In genomic region chr7:104958278-104958903, GRCh38 we compare ENCODE assay signal across 13 cellular contexts. TPM values are rescaled to one million over a fixed set of nuclear protein-coding genes. Genes with fewer than 3 reads are reported as not detected.
DNase-seq lines count a peak whose midpoint lies in the region; ATAC-seq and TF ChIP-seq lines count a peak whose summit lies in the region.
"Had no signal": no experiment of that assay in that cellular context is flagged by ENCODE, and none has a peak within 500 bp of the region (broad histone marks: within the 10 kb centered on the region; RNA-seq: fewer than 3 reads in every experiment).

No MANE protein-coding gene starts in this region.

- H3K9me3 ChIP-seq in AG04450 (ENCODE audit: control insufficient read depth, insufficient read depth, low read length) (no peaks in the 10 kb centered on the region), MG63 (no peaks in the 10 kb centered on the region), esophagus muscularis mucosa (no peaks in the 10 kb centered on the region), muscle layer of duodenum (ENCODE audit: control insufficient read depth in 1 of 2, low read length in 2 of 2) (no peaks in the 10 kb centered on the region)
- H3K9me3 ChIP-seq in effector memory CD4-positive, alpha-beta T cell (ENCODE audit: control insufficient read depth, low read length): no peaks in the 10 kb centered on the region
- H3K9me3 ChIP-seq: ovary had no signal

- TF ChIP-seq EP300 in esophagus muscularis mucosa (IDR thresholded peaks at IDR 0.05): no peak

- TF ChIP-seq CTCF in AG04450 (IDR thresholded peaks at IDR 0.05; ENCODE audit: low read depth, low read length) (no peak), esophagus muscularis mucosa (IDR thresholded peaks at IDR 0.05) (no peak), brain microvascular endothelial cell (IDR thresholded peaks at IDR 0.05; ENCODE audit: low read depth, low read length, missing control alignments) (no peak)

- POLR2A ChIA-PET in AG04450 (lab: Yijun Ruan, JAX): interaction anchor here (0.5 to 1.3 kb wide), 3 partner anchors 11 to 14 kb away, joined by 3 to 4 read pairs (median 3); no protein-coding TSS in a partner anchor

- H3K27me3 ChIP-seq in AG04450 (ENCODE audit: control insufficient read depth, insufficient read depth, low read length) (no peaks in the 10 kb centered on the region), MG63 (no peaks in the 10 kb centered on the region), esophagus muscularis mucosa (no peaks in the 10 kb centered on the region), muscle layer of duodenum (ENCODE audit: low read depth, low read length) (no peaks in the 10 kb centered on the region), brain microvascular endothelial cell (replicated peaks) (no peaks in the 10 kb centered on the region)
- H3K27me3 ChIP-seq in effector memory CD4-positive, alpha-beta T cell (replicated peaks; ENCODE audit: control insufficient read depth, insufficient read depth, low read length, poor library complexity, severe bottlenecking): no peaks in the 10 kb centered on the region
- H3K27me3 ChIP-seq: ovary had no signal

- intact Hi-C loops in esophagus muscularis mucosa (cut with DNase I): no loop called here

- no peak for ATAC-seq in HG02759 (IDR thresholded peaks at IDR 0.05; ENCODE audit: unreplicated experiment)
- ATAC-seq: HepG2 had no signal

- H3K27ac ChIP-seq in AG04450 (ENCODE audit: low read depth, low read length) (peak overlapping the region; percentile 79), esophagus muscularis mucosa (replicated peaks in 1 of 4) (peak overlapping the region; percentile 71 to 79 (median 74)), muscle layer of duodenum (ENCODE audit: low read length) (peak overlapping the region; percentile 20), brain microvascular endothelial cell (no peak overlapping the region)
- H3K27ac ChIP-seq in effector memory CD4-positive, alpha-beta T cell (ENCODE audit: insufficient read depth, low read length, poor library complexity, severe bottlenecking): no peak overlapping the region
- H3K27ac ChIP-seq: ovary had no signal

- no peak for TF ChIP-seq POLR2A in esophagus muscularis mucosa (IDR thresholded peaks at IDR 0.05; ENCODE audit: low read depth)

- in situ Hi-C loops in brain microvascular endothelial cell (cut with HindIII; ENCODE audit: low pct_ligation_motif_present, low sequenced_read_pairs): no loop called here

- no peak overlapping the region for H3K4me3 ChIP-seq in AG04450 (ENCODE audit: low read depth, low read length)
- no peak overlapping the region for H3K4me3 ChIP-seq in MG63
- H3K4me3 ChIP-seq in esophagus muscularis mucosa: no peak overlapping the region
- no peak overlapping the region for H3K4me3 ChIP-seq in muscle layer of duodenum (ENCODE audit: low read depth in 1 of 2, low read length in 2 of 2)
- no peak overlapping the region for H3K4me3 ChIP-seq in brain microvascular endothelial cell (ENCODE audit: low read depth, low read length)
- H3K4me3 ChIP-seq in effector memory CD4-positive, alpha-beta T cell (ENCODE audit: insufficient read depth, low read depth, low read length, poor library complexity, severe bottlenecking): no peak overlapping the region
- H3K4me3 ChIP-seq: ovary had no signal

- CTCF ChIA-PET in AG04450 (lab: Charles Lee): interaction anchor here (1.6 kb wide), 1 partner anchor 23 kb away, joined by 7 read pairs; no protein-coding TSS in a partner anchor

- no peaks in the 10 kb centered on the region for H3K36me3 ChIP-seq in MG63
- H3K36me3 ChIP-seq in esophagus muscularis mucosa: no peaks in the 10 kb centered on the region
- no peaks in the 10 kb centered on the region for H3K36me3 ChIP-seq in muscle layer of duodenum (ENCODE audit: control insufficient read depth in 1 of 2, insufficient read depth in 2 of 2, low read length in 2 of 2)
- H3K36me3 ChIP-seq in brain microvascular endothelial cell (replicated peaks): no peaks in the 10 kb centered on the region
- peaks cover 3% of the 10 kb centered on the region for H3K36me3 ChIP-seq in effector memory CD4-positive, alpha-beta T cell (ENCODE audit: control insufficient read depth, insufficient read depth, low read length)
- H3K36me3 ChIP-seq: ovary had no signal

- no peak for DNase-seq in AG04450 (ENCODE audit: low read depth, low spot score)
- peak; percentile 44 for DNase-seq in MG63
- DNase-seq in esophagus muscularis mucosa (ENCODE audit: extremely low spot score): no peak
- no peak for DNase-seq in NCI-H2029 treated with DMSO at 0.1 percent for 48 hours (lab: John Stamatoyannopoulos, UW)
- no peak for DNase-seq in brain microvascular endothelial cell
- no peak for DNase-seq in effector memory CD4-positive, alpha-beta T cell
- DNase-seq: Calu3, H7, NCI-H2081 treated with DMSO at 0.1 percent for 48 hours, ovary had no signal

- 41% methylated on average over 4 of the region's 4 CpGs for WGBS in esophagus muscularis mucosa

- H3K4me1 ChIP-seq in esophagus muscularis mucosa: peaks cover 18 to 86% (median 71%) of the 10 kb centered on the region in 4 donors
- peaks cover 8 to 36% of the 10 kb centered on the region in 2 donors for H3K4me1 ChIP-seq in muscle layer of duodenum (ENCODE audit: control insufficient read depth in 1 of 2, insufficient read depth in 2 of 2, low read length in 2 of 2)
- no peaks in the 10 kb centered on the region for H3K4me1 ChIP-seq in effector memory CD4-positive, alpha-beta T cell (ENCODE audit: control insufficient read depth, insufficient read depth, low read length, poor library complexity, severe bottlenecking)

RNA-seq across cellular contexts. Expression of gene KMT2E, which starts 55.6 kb away (rescaled TPM):
- polyA plus RNA-seq in AG04450 (2011; rRNA removed): 13.8 and 24.1 TPM in 2 replicates
- polyA minus RNA-seq in AG04450 (2011; rRNA and poly(A)+ RNA removed): 74.9 and 89.4 TPM in 2 replicates
- 5.1 and 6.7 TPM in 2 replicates for total RNA-seq in MG63 (2014; rRNA removed; shearing (Covaris generic); ENCODE audit: low replicate concordance)
- 100 to 1,000 TPM in 2 of 4 donors, 10 to 100 TPM in 2; 77.0 to 109 (median 94.0) TPM for total RNA-seq in esophagus muscularis mucosa

Comparison
In these comparisons a context has a peak if more than half of its experiments do, and no peak if none do; other contexts are left out.
1. H3K27ac ChIP-seq: peak in AG04450 (single experiment), esophagus muscularis mucosa (4 of 4) and muscle layer of duodenum (single experiment); none in brain microvascular endothelial cell (single experiment) and effector memory CD4-positive, alpha-beta T cell (single experiment).
2. RNA of gene KMT2E, which starts 55.6 kb away (total RNA-seq): 77.0 to 109 TPM in esophagus muscularis mucosa; 5.1 to 6.7 TPM in MG63; every median in the first group is over 10 times any median in the second.